ENCODE assay signal across 1 cellular context in genomic region chr11:66315498-66315885, GRCh38.
TF ChIP-seq lines count a peak whose summit lies in the region.

No MANE protein-coding gene starts in this region.

TF ChIP-seq in IMR-90, 13 proteins besides CTCF, POLR2A, EP300 and RAD21 (continued from another document):
- TF ChIP-seq CEBPB (IDR thresholded peaks at IDR 0.05; ENCODE audit: low read depth, low read length), result no peak
- TF ChIP-seq, protein P1, sequence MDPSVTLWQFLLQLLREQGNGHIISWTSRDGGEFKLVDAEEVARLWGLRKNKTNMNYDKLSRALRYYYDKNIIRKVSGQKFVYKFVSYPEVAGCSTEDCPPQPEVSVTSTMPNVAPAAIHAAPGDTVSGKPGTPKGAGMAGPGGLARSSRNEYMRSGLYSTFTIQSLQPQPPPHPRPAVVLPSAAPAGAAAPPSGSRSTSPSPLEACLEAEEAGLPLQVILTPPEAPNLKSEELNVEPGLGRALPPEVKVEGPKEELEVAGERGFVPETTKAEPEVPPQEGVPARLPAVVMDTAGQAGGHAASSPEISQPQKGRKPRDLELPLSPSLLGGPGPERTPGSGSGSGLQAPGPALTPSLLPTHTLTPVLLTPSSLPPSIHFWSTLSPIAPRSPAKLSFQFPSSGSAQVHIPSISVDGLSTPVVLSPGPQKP (IDR thresholded peaks at IDR 0.05; ENCODE audit: borderline replicate concordance, low read depth, low read length), result no peak
- TF ChIP-seq BHLHE40 (IDR thresholded peaks at IDR 0.05; ENCODE audit: low read depth, low read length), result no peak
- no peak for TF ChIP-seq CHD1 (IDR thresholded peaks at IDR 0.05; ENCODE audit: low read depth, low read length)
- TF ChIP-seq MXI1 (IDR thresholded peaks at IDR 0.05; ENCODE audit: borderline replicate concordance, low read depth, low read length), result no peak
- TF ChIP-seq MAFK (IDR thresholded peaks at IDR 0.05; ENCODE audit: low read depth, low read length), result no peak
- no peak for TF ChIP-seq NFE2L2 (IDR thresholded peaks at IDR 0.05; ENCODE audit: low read depth, low read length)
- no peak for TF ChIP-seq RCOR1 (IDR thresholded peaks at IDR 0.05; ENCODE audit: insufficient replicate concordance, low read length)
- no peak for TF ChIP-seq FOS (IDR thresholded peaks at IDR 0.05; ENCODE audit: low read depth, low read length)
